Comparison of ENCODE assay signal across 8 cellular contexts in genomic region chrX:39821011-39821708, GRCh38.
DNase-seq lines count a peak whose midpoint lies in the region; ATAC-seq lines count a peak whose summit lies in the region.

No MANE protein-coding gene starts in this region.

- no peak for ATAC-seq in GM21825 (IDR thresholded peaks at IDR 0.05; ENCODE audit: unreplicated experiment)

- peak overlapping the region; percentile 41 for H3K4me3 Mint-ChIP-seq in activated CD4-positive, alpha-beta T cell treated with anti-CD3 and anti-CD28 coated beads, Interleukin-2, amount 10 ng/mL, durations not matched to agents 7 days and 5 days

- H3K9me3 ChIP-seq in skeletal muscle satellite cell (replicated peaks; ENCODE audit: low read length) = no peaks in the 10 kb centered on the region

- CTCF ChIA-PET in activated CD4-positive, alpha-beta T cell treated with anti-CD3 and anti-CD28 coated beads, Interleukin-2, amount 10 ng/mL, durations not matched to agents 7 days and 5 days (lab: Charles Lee) = no interaction called here

- H3K4me2 ChIP-seq in skeletal muscle satellite cell (ENCODE audit: low read length) = peak overlapping the region; percentile 77

- POLR2A ChIA-PET in activated CD4-positive, alpha-beta T cell treated with anti-CD3 and anti-CD28 coated beads, Interleukin-2, amount 10 ng/mL, durations not matched to agents 7 days and 5 days (lab: Charles Lee) = no interaction called here

- H3K27ac Mint-ChIP-seq in activated CD4-positive, alpha-beta T cell treated with anti-CD3 and anti-CD28 coated beads, Interleukin-2, amount 10 ng/mL, durations not matched to agents 7 days and 5 days = no peak overlapping the region

- H3K27me3 ChIP-seq in skeletal muscle satellite cell (ENCODE audit: control insufficient read depth, insufficient read depth, low read length) = no peaks in the 10 kb centered on the region

- peaks cover 24% of the 10 kb centered on the region for H3K4me1 ChIP-seq in skeletal muscle satellite cell (ENCODE audit: control insufficient read depth, insufficient read depth, low read length)

- peak overlapping the region; percentile 59 for H3K9ac ChIP-seq in skeletal muscle satellite cell (ENCODE audit: low read depth, low read length)

- H3K36me3 ChIP-seq in skeletal muscle satellite cell (ENCODE audit: insufficient read depth, low read length) = no peaks in the 10 kb centered on the region

- peak overlapping the region; percentile 58 for H3K4me3 ChIP-seq in skeletal muscle satellite cell (ENCODE audit: low read length)

- H3K9me3 Mint-ChIP-seq in activated CD4-positive, alpha-beta T cell treated with anti-CD3 and anti-CD28 coated beads, Interleukin-2, amount 10 ng/mL, durations not matched to agents 7 days and 5 days = no peaks in the 10 kb centered on the region

- no peaks in the 10 kb centered on the region for H3K36me3 Mint-ChIP-seq in activated CD4-positive, alpha-beta T cell treated with anti-CD3 and anti-CD28 coated beads, Interleukin-2, amount 10 ng/mL, durations not matched to agents 7 days and 5 days (ENCODE audit: low read depth)

- H3K4me1 Mint-ChIP-seq in activated CD4-positive, alpha-beta T cell treated with anti-CD3 and anti-CD28 coated beads, Interleukin-2, amount 10 ng/mL, durations not matched to agents 7 days and 5 days = peaks cover 22% of the 10 kb centered on the region

- intact Hi-C loops in head of caudate nucleus (cut with DNase I) = no loop called here

- peaks cover 13% of the 10 kb centered on the region for H3K27me3 Mint-ChIP-seq in activated CD4-positive, alpha-beta T cell treated with anti-CD3 and anti-CD28 coated beads, Interleukin-2, amount 10 ng/mL, durations not matched to agents 7 days and 5 days

- DNase-seq in activated CD8-positive, alpha-beta memory T cell treated with anti-CD3 and anti-CD28 coated beads for 24 hours = peak; percentile 71
- DNase-seq in activated CD8-positive, alpha-beta memory T cell treated with anti-CD3 and anti-CD28 coated beads, Interleukin-2, amount 50 U/mL, for 48 hours = no peak
- DNase-seq in activated CD4-positive, alpha-beta T cell treated with anti-CD3 and anti-CD28 coated beads, Interleukin-2, amount 10 ng/mL, durations not matched to agents 7 days and 5 days = no peak
- DNase-seq in head of caudate nucleus = peak in 31 of 42 donors; percentile 9 to 73 (median 39)
- no peak for DNase-seq in SW 1271 (lab: John Stamatoyannopoulos, UW)
- no peak for DNase-seq in effector CD4-positive, alpha-beta T cell

Comparison
In these comparisons a context has a peak if more than half of its experiments do, and no peak if none do; other contexts are left out.
1. DNase-seq: peak in activated CD8-positive, alpha-beta memory T cell treated with anti-CD3 and anti-CD28 coated beads for 24 hours (single experiment) and head of caudate nucleus (31 of 42); none in activated CD8-positive, alpha-beta memory T cell treated with anti-CD3 and anti-CD28 coated beads, Interleukin-2, amount 50 U/mL, for 48 hours (single experiment), activated CD4-positive, alpha-beta T cell treated with anti-CD3 and anti-CD28 coated beads, Interleukin-2, amount 10 ng/mL, durations not matched to agents 7 days and 5 days (single experiment), SW 1271 (0 of 2) and effector CD4-positive, alpha-beta T cell (single experiment).